In the genomic region with DNA sequence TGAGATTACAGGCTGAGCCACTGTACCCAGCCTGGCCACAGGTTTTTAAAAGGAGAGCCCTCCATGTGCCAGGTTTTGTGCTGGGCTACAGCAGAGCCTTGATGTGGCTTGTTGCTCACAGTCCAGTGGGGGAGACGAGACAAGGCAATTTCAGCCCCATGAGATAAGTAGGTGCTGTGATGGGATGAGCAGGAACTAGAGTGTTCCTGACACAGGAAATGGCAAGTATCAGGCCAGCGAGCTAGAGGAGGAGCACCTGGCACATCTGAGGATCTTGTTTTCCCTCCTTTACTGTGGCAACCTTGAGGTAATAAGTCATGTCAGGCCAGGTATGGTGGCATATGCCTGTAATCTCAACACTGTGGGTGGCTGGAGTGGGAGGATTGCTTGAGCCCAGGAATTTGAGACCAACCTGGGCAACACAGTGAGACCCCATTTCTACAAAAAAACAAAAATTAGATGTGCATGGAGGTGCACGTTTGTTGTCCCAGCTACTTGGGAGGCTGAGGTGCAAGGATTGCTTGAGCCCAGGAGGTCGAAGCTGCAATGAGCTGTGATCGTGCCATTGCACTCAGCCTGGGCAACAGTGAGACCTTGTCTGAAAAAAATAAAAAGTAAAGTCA, we compare ENCODE assay signal across 26 cellular contexts. TPM values are rescaled to one million over a fixed set of nuclear protein-coding genes. Genes with fewer than 3 reads are reported as not detected.
DNase-seq lines count a peak whose midpoint lies in the region; ATAC-seq and TF ChIP-seq lines count a peak whose summit lies in the region.
"Had no signal": no experiment of that assay in that cellular context is flagged by ENCODE, and none has a peak within 500 bp of the region (broad histone marks: within the 10 kb centered on the region; RNA-seq: fewer than 3 reads in every experiment).

No MANE protein-coding gene starts in this region.

- H3K9ac ChIP-seq in BLaER1 treated with 17β-estradiol and CSF1 and Interleukin-3, amounts not matched to agents 10 nM and 100 nM = peak overlapping the region in 2 of 11 experiments; percentile 31 to 50; a peak in 2 of 22 replicates
- H3K9ac ChIP-seq in mesendoderm (ENCODE audit: low read length) = no peak overlapping the region

- H3K9me3 ChIP-seq in BLaER1 treated with 17β-estradiol and CSF1 and Interleukin-3, amounts not matched to agents 10 nM and 100 nM (replicated peaks in 1 of 11) = no peaks in the 10 kb centered on the region
- H3K9me3 ChIP-seq: breast epithelium, gastrocnemius medialis, HAP-1, mucosa of descending colon, ovary, upper lobe of right lung had no signal

- no peak overlapping the region for H2BK15ac ChIP-seq in mesendoderm (replicated peaks; ENCODE audit: low read depth)

- H2AK5ac ChIP-seq in mesendoderm (ENCODE audit: low read length) = no peak overlapping the region

- no peak for ATAC-seq in GM18502 (IDR thresholded peaks at IDR 0.05; ENCODE audit: poor library complexity, unreplicated experiment)
- ATAC-seq: activated CD4-positive, CD25-positive, alpha-beta regulatory T cell treated with anti-CD3 and anti-CD28 coated beads, Interleukin-2, amount 50 U/mL, for 24 hours; gastrocnemius medialis; GM12878; mucosa of descending colon; stimulated activated memory B cell treated with anti-CD40 and anti-IgM and Interleukin-4, amounts not matched to agents 10 μg/mL and 1 μg/mL and 100 μg/mL, for 72 hours; upper lobe of right lung had no signal

- H3K23ac ChIP-seq in mesendoderm (ENCODE audit: low read length) = no peak overlapping the region

- TF ChIP-seq CTCF in RWPE1 (conservative IDR thresholded peaks at IDR 0.05; ENCODE audit: low read depth) = no peak

- H4K5ac ChIP-seq in mesendoderm (ENCODE audit: low read length) = no peak overlapping the region

- peaks cover 30 to 74% (median 68%) of the 10 kb centered on the region in 10 experiments for H3K4me1 ChIP-seq in BLaER1 treated with 17β-estradiol and CSF1 and Interleukin-3, amounts not matched to agents 10 nM and 100 nM
- peaks cover 5% of the 10 kb centered on the region for H3K4me1 ChIP-seq in mesendoderm (ENCODE audit: control insufficient read depth, low read depth, low read length)
- H3K4me1 ChIP-seq: upper lobe of right lung had no signal

- DNase-seq in NCI-H2171 treated with DMSO at 0.1 percent for 48 hours (lab: John Stamatoyannopoulos, UW) (peak; percentile 25), NCI-H2171 (lab: John Stamatoyannopoulos, UW) (no peak), RWPE1 (ENCODE audit: low spot score) (no peak), mesendoderm (peak; percentile 33), 8988T (no peak), SW480 (ENCODE audit: low spot score) (no peak)
- DNase-seq: activated effector memory CD4-positive, alpha-beta T cell treated with Interleukin-2 at 50 U/mL for 16 hours; activated naive CD8-positive, alpha-beta T cell treated with anti-CD3 and anti-CD28 coated beads for 36 hours; anterior cingulate cortex; CD4-positive, alpha-beta T cell; EL; gastrocnemius medialis; mucosa of descending colon; NCI-H1048; NCI-H2107; NCI-H446; NCI-H748 treated with DMSO at 0.1 percent for 48 hours; ovary; upper lobe of right lung had no signal

- no peaks in the 10 kb centered on the region for H3K27me3 ChIP-seq in BLaER1 treated with 17β-estradiol and CSF1 and Interleukin-3, amounts not matched to agents 10 nM and 100 nM
- H3K27me3 ChIP-seq in mesendoderm (ENCODE audit: insufficient read depth, low read length, poor library complexity) = no peaks in the 10 kb centered on the region
- H3K27me3 ChIP-seq: breast epithelium, gastrocnemius medialis, ovary, upper lobe of right lung had no signal

- POLR2A ChIA-PET in RWPE1 (lab: Yijun Ruan, JAX; ENCODE audit: low non-redundant PET) = no interaction called here

- no peak overlapping the region for H3K4ac ChIP-seq in mesendoderm (ENCODE audit: low read depth, low read length)

- H2BK120ac ChIP-seq in mesendoderm (ENCODE audit: low read depth, low read length) = no peak overlapping the region

- CTCF ChIA-PET in RWPE1 (lab: Yijun Ruan, JAX) = interaction anchor here (0.6 kb wide), 1 partner anchor 51 kb away, joined by 3 read pairs; no protein-coding TSS in a partner anchor

- H3K27ac ChIP-seq in BLaER1 treated with 17β-estradiol and CSF1 and Interleukin-3, amounts not matched to agents 10 nM and 100 nM = peak overlapping the region in 5 of 11 experiments; percentile 4 to 53 (median 30); a peak in 7 of 22 replicates
- H3K27ac ChIP-seq in RWPE1 (peak overlapping the region; percentile 12), mesendoderm (ENCODE audit: low read depth, low read length) (no peak overlapping the region)
- H3K27ac ChIP-seq: breast epithelium, gastrocnemius medialis, ovary, upper lobe of right lung had no signal

- no peak overlapping the region for H3K56ac ChIP-seq in mesendoderm (ENCODE audit: low read length)

- peaks cover 2% of the 10 kb centered on the region for H3K79me1 ChIP-seq in mesendoderm (ENCODE audit: low read length)

- H4K20me1 ChIP-seq in BLaER1 treated with 17β-estradiol and CSF1 and Interleukin-3, amounts not matched to agents 10 nM and 100 nM = no peaks in the 10 kb centered on the region; a peak in 1 of 22 replicates

- peak overlapping the region in 9 of 11 experiments; percentile 21 to 75 (median 64); a peak in 18 of 22 replicates for H3K4me2 ChIP-seq in BLaER1 treated with 17β-estradiol and CSF1 and Interleukin-3, amounts not matched to agents 10 nM and 100 nM
- no peak overlapping the region for H3K4me2 ChIP-seq in mesendoderm (ENCODE audit: low read length)

- H3K18ac ChIP-seq in mesendoderm (ENCODE audit: low read length) = no peak overlapping the region

- no peak overlapping the region for H3K4me3 ChIP-seq in BLaER1 treated with 17β-estradiol and CSF1 and Interleukin-3, amounts not matched to agents 10 nM and 100 nM
- H3K4me3 ChIP-seq in mesendoderm (ENCODE audit: low read length) = no peak overlapping the region
- H3K4me3 ChIP-seq: breast epithelium, gastrocnemius medialis, GM12878, HAP-1, mucosa of descending colon, ovary, upper lobe of right lung had no signal

- H3K79me2 ChIP-seq in mesendoderm (ENCODE audit: control insufficient read depth, insufficient read depth, low read length) = no peaks in the 10 kb centered on the region

- no CpG with 5 or more reads among the region's 5 CpGs for WGBS in mesendoderm (ENCODE audit: extremely low coverage, insufficient coverage, low lambda C conversion rate)

- H4K8ac ChIP-seq in mesendoderm (ENCODE audit: low read depth, low read length) = no peak overlapping the region

- peaks cover 0 to 17% (median 8%) of the 10 kb centered on the region in 11 experiments; a peak in 8 of 22 replicates for H3K36me3 ChIP-seq in BLaER1 treated with 17β-estradiol and CSF1 and Interleukin-3, amounts not matched to agents 10 nM and 100 nM
- H3K36me3 ChIP-seq in mesendoderm (ENCODE audit: control insufficient read depth, insufficient read depth, low read length) = no peaks in the 10 kb centered on the region
- H3K36me3 ChIP-seq: breast epithelium, ovary had no signal

- H2BK5ac ChIP-seq in mesendoderm (ENCODE audit: low read length) = no peak overlapping the region

RNA-seq across cellular contexts. Expression of a gene that starts 3.8 kb away (rescaled TPM):
- polyA plus RNA-seq in mesendoderm (2013, experiment 1 of 2) = 30.3 TPM
- polyA plus RNA-seq in mesendoderm (2013, experiment 2 of 2) = 31.1 TPM

RNA-seq across cellular contexts. Expression of a gene that starts 25.4 kb away (rescaled TPM):
- 5.9 TPM for polyA plus RNA-seq in mesendoderm (2013, experiment 1 of 2)
- polyA plus RNA-seq in mesendoderm (2013, experiment 2 of 2) = 5.8 TPM

RNA-seq across cellular contexts. Expression of a gene that starts 38.7 kb away (rescaled TPM):
- polyA plus RNA-seq in mesendoderm (2013, experiment 1 of 2) = 1,074 TPM
- 1,092 TPM for polyA plus RNA-seq in mesendoderm (2013, experiment 2 of 2)

RNA-seq across cellular contexts. Expression of a gene that starts 44.0 kb away (rescaled TPM):
- polyA plus RNA-seq in mesendoderm (2013, experiment 1 of 2) = 12.9 TPM
- 12.7 TPM for polyA plus RNA-seq in mesendoderm (2013, experiment 2 of 2)

RNA-seq across cellular contexts. Expression of a gene that starts 59.3 kb away (rescaled TPM):
- polyA plus RNA-seq in mesendoderm (2013, experiment 1 of 2) = 19.4 TPM
- 19.3 TPM for polyA plus RNA-seq in mesendoderm (2013, experiment 2 of 2)

Comparison
In these comparisons a context has a peak if more than half of its experiments do, and no peak if none do; other contexts are left out.
1. DNase-seq: peak in NCI-H2171 treated with DMSO at 0.1 percent for 48 hours (single experiment) and mesendoderm (single experiment); none in NCI-H2171 (single experiment), RWPE1 (single experiment), 8988T (single experiment) and SW480 (single experiment).